7 cellular contexts compared by ENCODE assay signal in genomic region chr2:60268032-60268431, GRCh38.
"Had no signal": no experiment of that assay in that cellular context is flagged by ENCODE, and none has a peak within 500 bp of the region (broad histone marks: within the 10 kb centered on the region; RNA-seq: fewer than 3 reads in every experiment).

No MANE protein-coding gene starts in this region.

- FAIRE-seq: HTR-8/SVneo, K562 had no signal

- ATAC-seq: K562 had no signal

- DNase-seq: IMR-90, KBM-7, KG1 had no signal

- H3K27ac Mint-ChIP-seq: IgD-negative memory B cell had no signal

- H3K27ac ChIP-seq: HL-60 had no signal

- H3K36me3 Mint-ChIP-seq: IgD-negative memory B cell had no signal

- H3K27me3 Mint-ChIP-seq: IgD-negative memory B cell had no signal

- H3K4me3 ChIP-seq: K562 had no signal

- H3K4me3 Mint-ChIP-seq: IgD-negative memory B cell had no signal
